25 cellular contexts compared by ENCODE assay signal in the genomic region with DNA sequence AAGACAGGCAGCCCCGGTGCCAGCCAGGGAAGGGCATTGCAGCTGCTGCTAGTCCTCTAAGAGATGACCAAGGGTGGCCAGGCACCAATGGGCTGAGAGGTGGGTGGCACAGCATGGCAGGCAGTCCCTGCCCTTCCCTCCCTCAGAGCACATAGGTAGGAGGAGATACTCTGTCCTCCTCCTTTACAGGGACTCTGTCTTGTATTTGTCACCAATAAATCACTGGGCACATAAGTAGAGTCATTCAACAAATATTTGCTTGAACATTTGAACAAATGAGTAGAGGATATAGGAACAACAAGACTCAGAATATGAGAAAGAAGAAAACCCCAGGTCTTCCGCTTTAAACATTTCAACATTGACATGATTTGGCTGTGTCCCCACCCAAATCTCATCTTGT.
"Had no signal": no experiment of that assay in that cellular context is flagged by ENCODE, and none has a peak within 500 bp of the region (broad histone marks: within the 10 kb centered on the region; RNA-seq: fewer than 3 reads in every experiment).

No MANE protein-coding gene starts in this region.

- DNase-seq: activated CD4-positive, alpha-beta T cell treated with anti-CD3 and anti-CD28 coated beads for 36 hours; activated CD4-positive, alpha-beta T cell treated with anti-CD3 and anti-CD28 coated beads, Interleukin-2, amount 50 U/mL, for 4 hours; activated CD8-positive, alpha-beta memory T cell treated with anti-CD3 and anti-CD28 coated beads for 24 hours; activated CD8-positive, alpha-beta memory T cell treated with anti-CD3 and anti-CD28 coated beads, Interleukin-2, amount 50 U/mL, for 4 hours; activated T-cell treated with anti-CD3 and anti-CD28 coated beads, Interleukin-2, amount 50 U/mL, for 24 hours; amygdala; cortex of kidney; erythroblast; foreskin melanocyte; hippocampal formation; left ventricle myocardium superior; midbrain; ovary; psoas muscle; stimulated activated CD4-positive, alpha-beta T cell treated with anti-CD3 and anti-CD28 coated beads, Interleukin-4, amount 100 ng/mL, for 24 hours; stimulated activated naive CD8-positive, alpha-beta T cell treated with anti-CD3 and anti-CD28 coated beads, Interleukin-15, Interleukin-2, amounts not matched to agents 100 U/mL and 50 U/mL, for 24 hours; T-helper 9 cell; upper lobe of right lung had no signal

- H3K27ac ChIP-seq: cardiac muscle cell, neutrophil, ovary, psoas muscle, right atrium auricular region, upper lobe of right lung had no signal

- H3K4me1 ChIP-seq: psoas muscle, right atrium auricular region had no signal

- H3K27ac Mint-ChIP-seq: activated CD4-positive, alpha-beta T cell treated with anti-CD3 and anti-CD28 coated beads for 36 hours; activated T-cell treated with anti-CD3 and anti-CD28 coated beads, Interleukin-2, amount 50 U/mL, for 24 hours; activated T-helper 17 cell treated with anti-CD3 and anti-CD28 coated beads, Interleukin-2, amount 50 U/mL, for 72 hours; natural killer cell treated with Interleukin-12 subunit alpha and Interleukin-12 subunit beta and Interleukin-15 and Interleukin-18, amount 100 ng/mL, for 72 hours had no signal

- H3K4me3 Mint-ChIP-seq: activated CD4-positive, alpha-beta T cell treated with anti-CD3 and anti-CD28 coated beads for 36 hours; activated T-cell treated with anti-CD3 and anti-CD28 coated beads, Interleukin-2, amount 50 U/mL, for 24 hours; activated T-helper 17 cell treated with anti-CD3 and anti-CD28 coated beads, Interleukin-2, amount 50 U/mL, for 72 hours; natural killer cell treated with Interleukin-12 subunit alpha and Interleukin-12 subunit beta and Interleukin-15 and Interleukin-18, amount 100 ng/mL, for 72 hours had no signal

- ATAC-seq: activated CD4-positive, alpha-beta T cell treated with anti-CD3 and anti-CD28 coated beads for 36 hours; activated naive CD4-positive, alpha-beta T cell treated with anti-CD3 and anti-CD28 coated beads, Interleukin-2, amount 50 U/mL, for 72 hours; activated T-helper 17 cell treated with anti-CD3 and anti-CD28 coated beads, Interleukin-2, amount 50 U/mL, for 72 hours; left ventricle myocardium superior; natural killer cell treated with Interleukin-12 subunit alpha and Interleukin-12 subunit beta and Interleukin-15 and Interleukin-18, amount 100 ng/mL, for 72 hours; psoas muscle; stimulated activated naive CD8-positive, alpha-beta T cell treated with anti-CD3 and anti-CD28 coated beads, Interleukin-15, Interleukin-2, amounts not matched to agents 100 U/mL and 50 U/mL, for 24 hours; upper lobe of right lung had no signal

- H3K27me3 ChIP-seq: neutrophil, ovary, right atrium auricular region, upper lobe of right lung had no signal

- H3K9me3 ChIP-seq: neutrophil, ovary, psoas muscle, right atrium auricular region, upper lobe of right lung had no signal

- H3K36me3 ChIP-seq: cardiac muscle cell, neutrophil, ovary, right atrium auricular region, upper lobe of right lung had no signal

- H3K9me3 Mint-ChIP-seq: activated T-helper 17 cell treated with anti-CD3 and anti-CD28 coated beads, Interleukin-2, amount 50 U/mL, for 72 hours; natural killer cell treated with Interleukin-12 subunit alpha and Interleukin-12 subunit beta and Interleukin-15 and Interleukin-18, amount 100 ng/mL, for 72 hours had no signal

- H3K4me3 ChIP-seq: cardiac muscle cell, ovary, psoas muscle, right atrium auricular region, upper lobe of right lung had no signal

- FAIRE-seq: endometrium had no signal
